Comparison of ENCODE assay signal across 26 cellular contexts in the genomic region with DNA sequence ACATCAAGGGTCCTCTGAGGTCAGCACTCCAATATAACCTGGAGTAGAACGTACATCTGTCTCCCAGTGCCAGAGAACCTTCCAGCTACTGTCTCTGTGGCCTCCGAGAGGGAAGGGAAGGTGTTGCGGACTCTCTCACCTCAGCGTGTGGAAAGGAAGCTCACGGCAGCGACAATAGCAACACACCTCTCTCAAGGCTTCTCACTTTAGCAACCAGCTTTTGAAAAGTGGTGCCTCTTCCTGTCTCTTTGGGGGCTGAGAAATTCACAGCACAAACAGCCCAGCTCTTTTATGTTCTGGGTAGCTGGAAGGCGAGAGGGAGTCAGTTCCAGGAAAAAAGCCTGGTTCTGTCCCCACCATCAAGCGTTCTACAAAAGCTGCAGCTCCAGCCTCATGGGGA.
"Had no signal": no experiment of that assay in that cellular context is flagged by ENCODE, and none has a peak within 500 bp of the region (broad histone marks: within the 10 kb centered on the region; RNA-seq: fewer than 3 reads in every experiment).

No MANE protein-coding gene starts in this region.

- H3K4me2 ChIP-seq: smooth muscle cell had no signal

- H3K4me3 ChIP-seq: dorsolateral prefrontal cortex, lung, mucosa of descending colon, prostate gland, right atrium auricular region, smooth muscle cell, suprapubic skin, transverse colon, upper lobe of right lung, uterus had no signal

- DNase-seq: dorsolateral prefrontal cortex; effector CD4-positive, alpha-beta T cell; kidney; mucosa of descending colon; naive B cell; nephron progenitor cell; nucleus accumbens; stimulated activated CD4-positive, alpha-beta T cell treated with anti-CD3 and anti-CD28 coated beads, Interleukin-12 subunit alpha, Interleukin-12 subunit beta, amount 100 ng/mL, for 4 hours; stimulated activated CD4-positive, alpha-beta T cell treated with anti-CD3 and anti-CD28 coated beads, Interleukin-1b, Interleukin-23, amount 100 ng/mL, for 48 hours; stimulated activated CD4-positive, alpha-beta T cell treated with anti-CD3 and anti-CD28 coated beads, Interleukin-4, amount 100 ng/mL, for 1 hour; stimulated activated CD8-positive, alpha-beta memory T cell treated with anti-CD3 and anti-CD28 coated beads, Interleukin-4, amount 100 ng/mL, for 48 hours; stimulated activated naive CD4-positive, alpha-beta T cell; stimulated activated naive CD8-positive, alpha-beta T cell treated with anti-CD3 and anti-CD28 coated beads, Interleukin-15, amount 100 ng/mL, for 72 hours; transverse colon; upper lobe of right lung; uterus had no signal

- H3K4me3 Mint-ChIP-seq: memory B cell; mesothelial cell of epicardium; naive B cell; nephron progenitor cell; stimulated activated naive CD8-positive, alpha-beta T cell treated with anti-CD3 and anti-CD28 coated beads, Interleukin-15, amount 100 ng/mL, for 72 hours had no signal

- H3K27me3 ChIP-seq: right atrium auricular region, transverse colon, upper lobe of right lung, uterus had no signal

- ATAC-seq: left lobe of liver; mucosa of descending colon; sciatic nerve; stimulated activated naive CD8-positive, alpha-beta T cell treated with anti-CD3 and anti-CD28 coated beads, Interleukin-15, amount 100 ng/mL, for 72 hours; upper lobe of right lung had no signal

- H3K27ac ChIP-seq: dorsolateral prefrontal cortex, prostate gland, right atrium auricular region, suprapubic skin, transverse colon, upper lobe of right lung, uterus had no signal

- H3K9me3 ChIP-seq: mucosa of descending colon, prostate gland, right atrium auricular region, suprapubic skin, transverse colon, upper lobe of right lung, uterus had no signal

- FAIRE-seq: frontal cortex, kidney had no signal

- H3K27ac Mint-ChIP-seq: memory B cell; mesothelial cell of epicardium; naive B cell; nephron progenitor cell; stimulated activated naive CD8-positive, alpha-beta T cell treated with anti-CD3 and anti-CD28 coated beads, Interleukin-15, amount 100 ng/mL, for 72 hours had no signal

- H3K36me3 Mint-ChIP-seq: memory B cell, mesothelial cell of epicardium, naive B cell had no signal

- H3K9me3 Mint-ChIP-seq: memory B cell; mesothelial cell of epicardium; nephron progenitor cell; stimulated activated naive CD8-positive, alpha-beta T cell treated with anti-CD3 and anti-CD28 coated beads, Interleukin-15, amount 100 ng/mL, for 72 hours had no signal

- H3K4me1 Mint-ChIP-seq: mesothelial cell of epicardium; stimulated activated naive CD8-positive, alpha-beta T cell treated with anti-CD3 and anti-CD28 coated beads, Interleukin-15, amount 100 ng/mL, for 72 hours had no signal

- H3K36me3 ChIP-seq: prostate gland, right atrium auricular region, suprapubic skin, transverse colon, upper lobe of right lung, uterus had no signal

- H3K4me1 ChIP-seq: prostate gland, right atrium auricular region, suprapubic skin, transverse colon, upper lobe of right lung, uterus had no signal
